Comparison of ENCODE assay signal across 9 cellular contexts in the genomic region with DNA sequence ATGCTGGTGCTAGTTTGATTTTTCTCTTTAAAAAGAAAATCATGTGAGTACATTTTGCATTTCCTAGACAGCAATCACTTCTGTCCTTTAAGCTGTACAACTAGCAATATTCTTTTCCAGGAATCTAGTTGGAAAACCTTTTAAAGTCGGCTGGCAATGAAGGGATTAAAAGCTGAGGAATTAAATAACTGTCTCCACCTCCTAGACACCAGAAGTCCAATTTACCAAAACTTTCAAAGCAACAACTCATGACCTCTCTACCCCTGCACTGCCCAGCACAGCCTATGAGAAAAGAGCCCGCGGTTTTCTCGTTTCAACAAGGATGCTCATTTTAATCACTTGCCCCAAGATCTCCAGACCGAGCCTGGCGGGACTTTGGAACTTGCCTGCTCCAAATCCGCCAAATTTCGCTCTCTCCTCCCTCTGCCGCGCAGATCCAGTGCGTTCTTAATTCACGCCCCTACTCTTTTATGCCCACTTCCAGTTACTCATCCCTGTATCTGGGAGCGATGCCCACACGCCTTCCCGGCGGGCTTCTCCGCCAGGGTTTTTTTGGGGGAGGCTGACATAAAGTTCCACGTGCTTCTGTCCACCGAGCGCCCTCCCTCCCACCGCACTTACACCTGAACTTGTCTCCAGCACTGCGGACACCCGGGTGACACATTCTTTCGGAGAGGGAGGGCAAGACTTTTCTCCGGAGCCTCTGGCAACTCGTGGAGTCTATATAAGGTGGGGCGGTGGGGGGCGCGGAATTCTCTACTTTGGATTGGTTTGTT. TPM values are rescaled to one million over a fixed set of nuclear protein-coding genes. Genes with fewer than 3 reads are reported as not detected.
DNase-seq lines count a peak whose midpoint lies in the region; ATAC-seq and TF ChIP-seq lines count a peak whose summit lies in the region.
"Had no signal": no experiment of that assay in that cellular context is flagged by ENCODE, and none has a peak within 500 bp of the region (broad histone marks: within the 10 kb centered on the region; RNA-seq: fewer than 3 reads in every experiment).

No MANE protein-coding gene starts in this region.

- no peaks in the 10 kb centered on the region for H3K27me3 ChIP-seq in gastrocnemius medialis

- no peaks in the 10 kb centered on the region for H3K9me3 ChIP-seq in gastrocnemius medialis

- intact Hi-C loops in gastrocnemius medialis (cut with DNase I; ENCODE audit: low total_unique reads) = loop anchor here (5.0 kb wide), 1 partner anchor 261 kb away; the partner anchor contains the start of gene ARL14EP

- DNase-seq in ELF-1 (ENCODE audit: low read depth, low spot score) = peak; percentile 18
- DNase-seq in astrocyte of the cerebellum (ENCODE audit: low read depth) = no peak
- peak; percentile 27 for DNase-seq in iPS-NIHi11 (ENCODE audit: low spot score)
- no peak for DNase-seq in gastrocnemius medialis
- no peak for DNase-seq in activated CD4-positive, CD25-positive, alpha-beta regulatory T cell (lab: John Stamatoyannopoulos, UW)
- DNase-seq in NCI-H2171 (lab: John Stamatoyannopoulos, UW) = no peak
- DNase-seq in NCI-H1417 treated with DMSO at 0.1 percent for 48 hours (lab: John Stamatoyannopoulos, UW) = no peak
- DNase-seq: midbrain had no signal

- peak overlapping the region in 1 of 4 donors; percentile 72 for H3K27ac ChIP-seq in gastrocnemius medialis

- no peak for TF ChIP-seq POLR2A in gastrocnemius medialis (IDR thresholded peaks at IDR 0.05)

- H3K4me1 ChIP-seq in gastrocnemius medialis = no peaks in the 10 kb centered on the region

- H3K4me3 ChIP-seq in astrocyte of the cerebellum (ENCODE audit: low read depth, low read length) = peak overlapping the region; percentile 51
- H3K4me3 ChIP-seq in gastrocnemius medialis = peak overlapping the region; percentile 72 to 88 (median 82)

- ATAC-seq in gastrocnemius medialis (no peak), HG03025 (IDR thresholded peaks at IDR 0.05; ENCODE audit: low FRiP score, unreplicated experiment) (no peak)

- H3K36me3 ChIP-seq in gastrocnemius medialis = no peaks in the 10 kb centered on the region

- TF ChIP-seq CTCF in astrocyte of the cerebellum (IDR thresholded peaks at IDR 0.05; ENCODE audit: low read depth, low read length, missing control alignments) = no peak
- TF ChIP-seq CTCF in gastrocnemius medialis (IDR thresholded peaks at IDR 0.05 in 4 of 5, conservative IDR thresholded peaks at IDR 0.05 in 1 of 5) = no peak

- in situ Hi-C loops in astrocyte of the cerebellum (cut with HindIII; ENCODE audit: low sequenced_read_pairs) (no loop called here), gastrocnemius medialis (cut with MboI; ENCODE audit: low sequenced_read_pairs in 4 of 4) (no loop called here)

RNA-seq across cellular contexts. Expression of gene MPPED2, which starts 2.5 kb away (rescaled TPM):
- 1 to 10 TPM in 3 of 4 donors, under 1 TPM in 1; 0.78 to 4.4 (median 2.2) TPM for total RNA-seq in gastrocnemius medialis

Comparison
In these comparisons a context has a peak if more than half of its experiments do, and no peak if none do; other contexts are left out.
1. DNase-seq: peak in ELF-1 (single experiment) and iPS-NIHi11 (single experiment); none in astrocyte of the cerebellum (single experiment), gastrocnemius medialis (0 of 2), activated CD4-positive, CD25-positive, alpha-beta regulatory T cell (0 of 4), NCI-H2171 (single experiment) and NCI-H1417 treated with DMSO at 0.1 percent for 48 hours (single experiment).